ENCODE assay signal across 16 cellular contexts in genomic region chr9:13555989-13556500, GRCh38.
"Had no signal": no experiment of that assay in that cellular context is flagged by ENCODE, and none has a peak within 500 bp of the region (broad histone marks: within the 10 kb centered on the region; RNA-seq: fewer than 3 reads in every experiment).

No MANE protein-coding gene starts in this region.

- H3K4me1 Mint-ChIP-seq: activated naive CD8-positive, alpha-beta T cell treated with anti-CD3 and anti-CD28 coated beads, Interleukin-2, amount 50 U/mL, for 24 hours; activated T-helper 17 cell treated with anti-CD3 and anti-CD28 coated beads, Interleukin-2, amount 50 U/mL, for 72 hours; naive thymus-derived CD8-positive, alpha-beta T cell; stimulated activated naive B cell treated with anti-CD40 and anti-IgM and Interleukin-4, amounts not matched to agents 10 μg/mL and 1 μg/mL and 100 μg/mL, for 72 hours had no signal

- H3K27me3 Mint-ChIP-seq: activated naive CD8-positive, alpha-beta T cell treated with anti-CD3 and anti-CD28 coated beads, Interleukin-2, amount 50 U/mL, for 24 hours; activated T-helper 17 cell treated with anti-CD3 and anti-CD28 coated beads, Interleukin-2, amount 50 U/mL, for 72 hours; naive thymus-derived CD8-positive, alpha-beta T cell; stimulated activated naive B cell treated with anti-CD40 and anti-IgM and Interleukin-4, amounts not matched to agents 10 μg/mL and 1 μg/mL and 100 μg/mL, for 72 hours had no signal

- H3K27ac Mint-ChIP-seq: activated naive CD8-positive, alpha-beta T cell treated with anti-CD3 and anti-CD28 coated beads, Interleukin-2, amount 50 U/mL, for 24 hours; activated T-helper 17 cell treated with anti-CD3 and anti-CD28 coated beads, Interleukin-2, amount 50 U/mL, for 72 hours; naive thymus-derived CD8-positive, alpha-beta T cell; stimulated activated naive B cell treated with anti-CD40 and anti-IgM and Interleukin-4, amounts not matched to agents 10 μg/mL and 1 μg/mL and 100 μg/mL, for 72 hours had no signal

- H3K4me3 Mint-ChIP-seq: activated naive CD8-positive, alpha-beta T cell treated with anti-CD3 and anti-CD28 coated beads, Interleukin-2, amount 50 U/mL, for 24 hours; activated T-helper 17 cell treated with anti-CD3 and anti-CD28 coated beads, Interleukin-2, amount 50 U/mL, for 72 hours; naive thymus-derived CD8-positive, alpha-beta T cell; stimulated activated naive B cell treated with anti-CD40 and anti-IgM and Interleukin-4, amounts not matched to agents 10 μg/mL and 1 μg/mL and 100 μg/mL, for 72 hours had no signal

- H3K36me3 Mint-ChIP-seq: naive thymus-derived CD8-positive, alpha-beta T cell; stimulated activated naive B cell treated with anti-CD40 and anti-IgM and Interleukin-4, amounts not matched to agents 10 μg/mL and 1 μg/mL and 100 μg/mL, for 72 hours had no signal

- DNase-seq: activated CD4-positive, alpha-beta T cell treated with anti-CD3 and anti-CD28 coated beads, Interleukin-2, amount 50 U/mL, for 1 hour; activated naive CD4-positive, alpha-beta T cell treated with Interleukin-2 at 50 U/mL for 16 hours; activated naive CD8-positive, alpha-beta T cell treated with anti-CD3 and anti-CD28 coated beads, Interleukin-2, amount 50 U/mL, for 24 hours; activated T-cell treated with anti-CD3 and anti-CD28 coated beads for 4 hours; aorta; cerebellar nuclear complex; effector memory CD4-positive, alpha-beta T cell; foreskin melanocyte; left ventricle myocardium superior; mesenchymal stem cell; naive thymus-derived CD8-positive, alpha-beta T cell; retina; stimulated activated CD4-positive, alpha-beta T cell treated with anti-CD3 and anti-CD28 coated beads, Interleukin-2, amount 100 ng/mL, for 48 hours; stimulated activated naive B cell treated with anti-CD40 and anti-IgM and Interleukin-4, amounts not matched to agents 10 μg/mL and 1 μg/mL and 100 μg/mL, for 72 hours; uterus had no signal

- ATAC-seq: activated naive CD8-positive, alpha-beta T cell treated with anti-CD3 and anti-CD28 coated beads, Interleukin-2, amount 50 U/mL, for 24 hours; activated T-helper 17 cell treated with anti-CD3 and anti-CD28 coated beads, Interleukin-2, amount 50 U/mL, for 72 hours; left ventricle myocardium superior; naive thymus-derived CD8-positive, alpha-beta T cell; stimulated activated naive B cell treated with anti-CD40 and anti-IgM and Interleukin-4, amounts not matched to agents 10 μg/mL and 1 μg/mL and 100 μg/mL, for 72 hours had no signal
